Comparison of ENCODE assay signal across 27 cellular contexts in the genomic region with DNA sequence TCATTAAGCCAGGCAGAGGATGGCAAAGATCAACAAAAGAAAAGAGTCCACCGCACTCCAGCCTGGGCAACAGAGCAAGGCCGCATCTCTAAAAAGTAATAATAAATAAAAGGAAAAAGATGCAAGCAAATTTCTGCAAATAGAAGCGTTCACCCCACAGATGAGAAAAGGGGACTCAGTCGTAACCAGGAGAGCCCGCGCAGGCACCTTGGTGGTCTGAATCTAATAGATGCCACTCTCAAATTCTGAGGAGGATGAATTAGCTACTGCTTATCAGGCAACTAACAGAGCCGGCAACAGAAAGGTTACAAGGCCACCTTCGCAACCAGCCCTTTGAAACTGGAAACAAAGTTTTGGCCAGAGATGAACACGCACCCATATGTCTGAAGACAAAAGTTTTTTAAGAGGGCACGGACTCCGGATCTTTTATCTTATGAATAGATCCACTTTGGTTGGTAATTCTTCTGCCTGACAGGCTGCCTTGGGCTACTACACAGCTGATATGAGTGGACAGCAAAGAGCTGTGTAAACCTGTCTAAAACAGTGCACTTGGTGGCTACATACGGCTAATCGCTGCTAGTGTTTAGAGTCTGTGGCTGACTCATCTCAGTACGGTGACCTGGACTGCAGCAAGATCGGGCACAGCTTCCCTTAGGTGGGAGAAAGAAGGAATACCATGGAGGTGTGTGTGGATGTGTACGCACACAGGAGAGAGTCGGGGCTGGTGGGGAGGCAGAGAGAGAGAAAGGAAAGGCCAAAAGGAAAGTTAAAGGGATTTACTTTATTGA. TPM values are rescaled to one million over a fixed set of nuclear protein-coding genes. Genes with fewer than 3 reads are reported as not detected.
A peak's percentile ranks its signal among the peaks of the same experiment; 100 is the strongest.
DNase-seq lines count a peak whose midpoint lies in the region; ATAC-seq, FAIRE-seq and TF ChIP-seq lines count a peak whose summit lies in the region.
"Had no signal": no experiment of that assay in that cellular context is flagged by ENCODE, and none has a peak within 500 bp of the region (broad histone marks: within the 10 kb centered on the region; RNA-seq: fewer than 3 reads in every experiment).

No MANE protein-coding gene starts in this region.

- peaks cover 0 to 5% of the 10 kb centered on the region in 2 experiments; a peak in 3 of 5 replicates for H3K27me3 ChIP-seq in HepG2 (ENCODE audit: control insufficient read depth in 1 of 2, insufficient read depth in 2 of 2, low read length in 2 of 2)
- H3K27me3 ChIP-seq in right lobe of liver: no peaks in the 10 kb centered on the region
- no peaks in the 10 kb centered on the region for H3K27me3 ChIP-seq in vagina
- no peaks in the 10 kb centered on the region for H3K27me3 ChIP-seq in brain microvascular endothelial cell (replicated peaks)
- H3K27me3 ChIP-seq: adrenal gland, heart right ventricle had no signal

- no peaks in the 10 kb centered on the region for H4K20me1 ChIP-seq in HepG2 (ENCODE audit: insufficient read depth, low read length)

- in situ Hi-C loops in HepG2 (cut with HindIII; ENCODE audit: extremely low pct_ligation_motif_present, low pct_unique_long_range_greater_than_20kb): no loop called here
- in situ Hi-C loops in astrocyte of the spinal cord (cut with HindIII; ENCODE audit: low sequenced_read_pairs): no loop called here
- in situ Hi-C loops in brain microvascular endothelial cell (cut with HindIII; ENCODE audit: low pct_ligation_motif_present, low sequenced_read_pairs): no loop called here

- ATAC-seq in HepG2 (peak; percentile 92), right lobe of liver (no peak), HG02678 (IDR thresholded peaks at IDR 0.05; ENCODE audit: unreplicated experiment) (no peak), HG03378 (IDR thresholded peaks at IDR 0.05; ENCODE audit: unreplicated experiment) (no peak)
- ATAC-seq: stimulated activated naive CD8-positive, alpha-beta T cell treated with anti-CD3 and anti-CD28 coated beads, Interleukin-15, amount 100 ng/mL, for 72 hours had no signal

- no peaks in the 10 kb centered on the region for H3K9me3 ChIP-seq in HepG2 (ENCODE audit: low read length)
- no peaks in the 10 kb centered on the region for H3K9me3 ChIP-seq in right lobe of liver
- no peaks in the 10 kb centered on the region for H3K9me3 ChIP-seq in vagina
- H3K9me3 ChIP-seq: adrenal gland, heart right ventricle had no signal

- H3K79me2 ChIP-seq in HepG2 (ENCODE audit: insufficient read depth, low read length): no peaks in the 10 kb centered on the region

- H3K27ac ChIP-seq in HepG2 (ENCODE audit: extremely low read length, insufficient read depth, low read length) (no peak overlapping the region), right lobe of liver (no peak overlapping the region), vagina (no peak overlapping the region), brain microvascular endothelial cell (no peak overlapping the region)
- H3K27ac ChIP-seq: adrenal gland, VCaP had no signal

- H3K9ac ChIP-seq in HepG2 (ENCODE audit: insufficient read depth, low read depth, low read length): no peak overlapping the region

- CTCF ChIA-PET in HepG2 (lab: Yijun Ruan, JAX; ENCODE audit: low intra/inter-chr PET ratio, low total read pairs): no interaction called here

- DNase-seq in HepG2 (ENCODE audit: low spot score) (peak; percentile 20), right lobe of liver (no peak), astrocyte of the spinal cord (ENCODE audit: low read depth, low spot score) (peak; percentile 7), kidney tubule cell (ENCODE audit: low spot score) (peak; percentile 16), vagina (ENCODE audit: extremely low spot score in 2 of 2) (no peak), brain microvascular endothelial cell (no peak)
- DNase-seq: activated CD4-positive, alpha-beta T cell treated with anti-CD3 and anti-CD28 coated beads, Interleukin-2, amount 50 U/mL, for 1 hour; activated naive CD4-positive, alpha-beta T cell treated with anti-CD3 and anti-CD28 coated beads for 36 hours; CD8-positive, alpha-beta memory T cell; DMS 273 treated with DMSO at 0.1 percent for 48 hours; effector CD4-positive, alpha-beta T cell; foreskin fibroblast; heart right ventricle; KG1; naive B cell; NCI-H1436; NCI-H345; occipital lobe; retina; stimulated activated CD4-positive, alpha-beta T cell treated with anti-CD3 and anti-CD28 coated beads, Interleukin-1b, Interleukin-23, amount 100 ng/mL, for 48 hours; stimulated activated CD8-positive, alpha-beta memory T cell treated with anti-CD3 and anti-CD28 coated beads, Interleukin-4, amount 100 ng/mL, for 48 hours; stimulated activated naive CD8-positive, alpha-beta T cell treated with anti-CD3 and anti-CD28 coated beads, Interleukin-15, amount 100 ng/mL, for 72 hours had no signal

- H3K36me3 ChIP-seq in HepG2 (replicated peaks in 1 of 2; ENCODE audit: control insufficient read depth in 1 of 2, insufficient read depth in 2 of 2, low read length in 2 of 2) (no peaks in the 10 kb centered on the region), right lobe of liver (no peaks in the 10 kb centered on the region), vagina (no peaks in the 10 kb centered on the region), brain microvascular endothelial cell (replicated peaks) (no peaks in the 10 kb centered on the region)
- H3K36me3 ChIP-seq: adrenal gland, heart right ventricle had no signal

- no TSS peak for BruUV-seq in HepG2 (replicated peaks; lab: Mats Ljungman, UMichigan)

- TF ChIP-seq POLR2A in HepG2 (IDR thresholded peaks at IDR 0.05; ENCODE audit: insufficient read depth in 1 of 2, low read depth in 2 of 2, low read length in 2 of 2) (no peak), right lobe of liver (IDR thresholded peaks at IDR 0.05) (no peak), vagina (IDR thresholded peaks at IDR 0.05) (no peak)

- POLR2A ChIA-PET in HepG2 (lab: Yijun Ruan, JAX): no interaction called here

- FAIRE-seq in HepG2 (lab: Jason Lieb, UNC): no peak

- intact Hi-C loops in HepG2 (cut with micrococcal nuclease; ENCODE audit: unreplicated experiment) (no loop called here), right lobe of liver (cut with DNase I) (no loop called here), vagina (cut with DNase I) (no loop called here)

- H3K4me1 ChIP-seq in HepG2 (ENCODE audit: insufficient read depth, low read length) (peaks cover 34% of the 10 kb centered on the region), right lobe of liver (no peaks in the 10 kb centered on the region), vagina (no peaks in the 10 kb centered on the region)
- H3K4me1 ChIP-seq: adrenal gland had no signal

- TF ChIP-seq EP300 in HepG2 (IDR thresholded peaks at IDR 0.05; ENCODE audit: low read depth in 2 of 2, low read length in 2 of 2) (no peak), HepG2 (CRISPR knock-in tag; IDR thresholded peaks at IDR 0.05; ENCODE audit: borderline replicate concordance) (no peak)

- TF ChIP-seq RAD21 in HepG2 (CRISPR knock-in tag; IDR thresholded peaks at IDR 0.05): no peak

- H3K4me2 ChIP-seq in HepG2 (ENCODE audit: low read depth, low read length): peak overlapping the region; percentile 60
- H3K4me2 ChIP-seq: smooth muscle cell had no signal

- TF ChIP-seq CTCF in HepG2 (CRISPR knock-in tag; IDR thresholded peaks at IDR 0.05): no peak
- no peak for TF ChIP-seq CTCF in right lobe of liver (IDR thresholded peaks at IDR 0.05)
- TF ChIP-seq CTCF in astrocyte of the spinal cord (IDR thresholded peaks at IDR 0.05; ENCODE audit: low read depth, low read length): no peak
- TF ChIP-seq CTCF in vagina (IDR thresholded peaks at IDR 0.05): no peak
- TF ChIP-seq CTCF in brain microvascular endothelial cell (IDR thresholded peaks at IDR 0.05; ENCODE audit: low read depth, low read length, missing control alignments): no peak

- 48% methylated on average over 17 of the region's 17 CpGs for WGBS in HepG2 (ENCODE audit: low lambda C conversion rate)
- 88% methylated on average over 17 of the region's 17 CpGs for WGBS in right lobe of liver (ENCODE audit: insufficient coverage, low coverage, low lambda C conversion rate, missing lambda C conversion rate)

- H2AFZ ChIP-seq in HepG2 (ENCODE audit: low read length): no peak overlapping the region

- no peak overlapping the region for H3K4me3 ChIP-seq in HepG2 (replicated peaks in 1 of 3; ENCODE audit: insufficient read depth in 1 of 3, low read depth in 2 of 3, low read length in 3 of 3)
- H3K4me3 ChIP-seq in right lobe of liver: no peak overlapping the region
- no peak overlapping the region for H3K4me3 ChIP-seq in astrocyte of the spinal cord (ENCODE audit: low read depth, low read length)
- H3K4me3 ChIP-seq in vagina: no peak overlapping the region
- H3K4me3 ChIP-seq in brain microvascular endothelial cell (ENCODE audit: low read depth, low read length): no peak overlapping the region
- H3K4me3 ChIP-seq: adrenal gland, heart right ventricle, smooth muscle cell had no signal

TF ChIP-seq in HepG2, 621 proteins besides CTCF, POLR2A, EP300 and RAD21 (continues in another document):
- TF ChIP-seq FOSL2 (CRISPR knock-in tag; IDR thresholded peaks at IDR 0.05): peak; percentile 79
- peak; percentile 30; the same call in 1 of the 2 replicates for TF ChIP-seq SAP130 (CRISPR knock-in tag; IDR thresholded peaks at IDR 0.05; ENCODE audit: low read depth)
- no peak for TF ChIP-seq ZBTB21 (CRISPR knock-in tag; IDR thresholded peaks at IDR 0.05)

RNA-seq across cellular contexts. Expression of a gene that starts 32.9 kb away (rescaled TPM):
- total RNA-seq in HepG2 (2016; rRNA removed; fragmentation: Illumina TruSeq; extraction: Trizol) (1.3 and 2.4 TPM in 2 replicates), right lobe of liver (10 to 100 TPM; 18.4 to 56.1 (median 37.5) TPM), vagina (56.0 TPM)
- total RNA-seq in HepG2 (2016; cell fraction: cytosol; rRNA removed; fragmentation: Illumina TruSeq; extraction: Trizol; ENCODE audit: low read depth): 2.6 and 3.2 TPM in 2 replicates
- total RNA-seq in HepG2 (2016; cell fraction: insoluble cytoplasmic fraction; rRNA removed; fragmentation: Illumina TruSeq; extraction: Trizol): 2.0 TPM in 2 replicates
- total RNA-seq in HepG2 (2016; cell fraction: membrane; rRNA removed; fragmentation: Illumina TruSeq; extraction: Trizol): 7.9 and 8.4 TPM in 2 replicates
- total RNA-seq in HepG2 (2016; cell fraction: nucleus; rRNA removed; fragmentation: Illumina TruSeq; extraction: Trizol): 1.1 and 2.2 TPM in 2 replicates
- polyA plus RNA-seq in HepG2 (2011; rRNA removed): 3.2 and 4.5 TPM in 2 replicates
- 2.5 and 3.9 TPM in 2 replicates for polyA plus RNA-seq in HepG2 (2011; cell fraction: cytosol; rRNA removed)
- 2.6 and 2.8 TPM in 2 replicates for polyA plus RNA-seq in HepG2 (2011; cell fraction: nucleus; rRNA removed)
- polyA plus RNA-seq in HepG2 (2012): 3.0 and 5.4 TPM in 2 replicates
- 4.6 and 7.5 TPM in 2 replicates for polyA plus RNA-seq in HepG2 (2016; cell fraction: cytosol; fragmentation: Illumina TruSeq; extraction: Trizol; ENCODE audit: low read depth)
- 3.9 and 4.3 TPM in 2 replicates for polyA plus RNA-seq in HepG2 (2016; cell fraction: insoluble cytoplasmic fraction; fragmentation: Illumina TruSeq; extraction: Trizol; ENCODE audit: low read depth)
- 8.4 and 12.0 TPM in 2 replicates for polyA plus RNA-seq in HepG2 (2016; cell fraction: membrane; fragmentation: Illumina TruSeq; extraction: Trizol; ENCODE audit: low read depth)
- 3.6 and 5.4 TPM in 2 replicates for polyA plus RNA-seq in HepG2 (2016; cell fraction: nucleus; fragmentation: Illumina TruSeq; extraction: Trizol; ENCODE audit: insufficient read depth, low read depth)
- polyA minus RNA-seq in HepG2 (2011; rRNA and poly(A)+ RNA removed; ENCODE audit: low replicate concordance): 6.2 and 22.2 TPM in 2 replicates
- 4.2 and 9.8 TPM in 2 replicates for polyA minus RNA-seq in HepG2 (2011; cell fraction: cytosol; rRNA and poly(A)+ RNA removed)
- 1.8 and 3.2 TPM in 2 replicates for polyA minus RNA-seq in HepG2 (2011; cell fraction: nucleus; rRNA and poly(A)+ RNA removed)

Comparison
In these comparisons a context has a peak if more than half of its experiments do, and no peak if none do; other contexts are left out.
1. DNase-seq: peak in HepG2 (single experiment), astrocyte of the spinal cord (single experiment) and kidney tubule cell (single experiment); none in right lobe of liver (0 of 3), vagina (0 of 2) and brain microvascular endothelial cell (single experiment).